Comparison of ENCODE assay signal across 14 cellular contexts in the genomic region with DNA sequence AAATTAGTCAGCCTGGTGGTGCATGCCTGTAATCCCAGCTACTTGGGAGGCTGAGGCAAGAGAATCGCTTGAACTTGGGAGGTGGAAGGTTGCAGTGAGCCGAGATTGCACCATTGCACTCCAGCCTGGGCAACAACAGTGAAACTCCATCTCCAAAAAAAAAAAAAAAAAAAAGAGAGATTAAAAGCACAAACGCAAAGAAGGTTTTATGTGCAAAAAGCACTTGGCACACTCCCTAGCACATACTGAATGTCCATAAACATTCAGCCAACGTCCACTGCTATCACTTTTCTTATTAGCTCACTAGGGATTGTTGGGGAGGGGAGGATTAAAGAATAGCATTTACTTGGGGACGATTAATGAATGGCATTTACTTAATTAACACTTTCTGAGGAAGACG. TPM values are rescaled to one million over a fixed set of nuclear protein-coding genes. Genes with fewer than 3 reads are reported as not detected.
A peak's percentile ranks its signal among the peaks of the same experiment; 100 is the strongest.
DNase-seq lines count a peak whose midpoint lies in the region; ATAC-seq and TF ChIP-seq lines count a peak whose summit lies in the region.
"Not testable (repeated sequence)": the region's sequence is repeated elsewhere in the genome, so short reads cannot be mapped to it uniquely, and the experiment has no call there.
"Had no signal": no experiment of that assay in that cellular context is flagged by ENCODE, and none has a peak within 500 bp of the region (broad histone marks: within the 10 kb centered on the region; RNA-seq: fewer than 3 reads in every experiment).

No MANE protein-coding gene starts in this region.

- 26% methylated on average over 6 of the region's 6 CpGs for WGBS in prostate gland
- 33 to 45% methylated on average over 6 of the region's 6 CpGs for WGBS in upper lobe of left lung, 2 donors

- not testable (repeated sequence) for H3K4me3 ChIP-seq in Peyer's patch, prostate gland, upper lobe of left lung
- H3K4me3 ChIP-seq in duodenal mucosa (ENCODE audit: low read depth in 1 of 2, low read length in 2 of 2) (peak overlapping the region in 1 of 2 donors; percentile 41), muscle layer of duodenum (ENCODE audit: low read depth in 1 of 2, low read length in 2 of 2) (peak overlapping the region in 1 of 2 donors; percentile 12)

- ATAC-seq in Right ventricle myocardium inferior: peak; percentile 9
- peak; percentile 4 for ATAC-seq in left lobe of liver
- ATAC-seq in upper lobe of left lung (ENCODE audit: low FRiP score in 2 of 2): not testable (repeated sequence)

- H3K27me3 ChIP-seq in Peyer's patch; duodenal mucosa (ENCODE audit: control insufficient read depth in 1 of 2, insufficient read depth in 2 of 2, low read length in 2 of 2); muscle layer of duodenum (ENCODE audit: low read depth, low read length); prostate gland (replicated peaks; ENCODE audit: insufficient read depth); upper lobe of left lung: not testable (repeated sequence)

- H3K9me3 ChIP-seq in Peyer's patch; duodenal mucosa (ENCODE audit: control insufficient read depth in 1 of 2, low read length in 2 of 2); muscle layer of duodenum (ENCODE audit: control insufficient read depth in 1 of 2, low read length in 2 of 2); prostate gland; upper lobe of left lung: not testable (repeated sequence)

- peak overlapping the region; percentile 11 to 27 for H3K9ac ChIP-seq in duodenal mucosa (ENCODE audit: low read depth in 1 of 2, low read length in 2 of 2)

- not testable (repeated sequence) for TF ChIP-seq EP300 in upper lobe of left lung (IDR thresholded peaks at IDR 0.05)

- not testable (repeated sequence) for TF ChIP-seq POLR2A in Peyer's patch (IDR thresholded peaks at IDR 0.05); prostate gland (IDR thresholded peaks at IDR 0.05); upper lobe of left lung (IDR thresholded peaks at IDR 0.05)

- TF ChIP-seq CTCF in C4-2B (conservative IDR thresholded peaks at IDR 0.05); Peyer's patch (IDR thresholded peaks at IDR 0.05); prostate gland (IDR thresholded peaks at IDR 0.05); upper lobe of left lung (IDR thresholded peaks at IDR 0.05): not testable (repeated sequence)

- not testable (repeated sequence) for DNase-seq in Peyer's patch; Right ventricle myocardium inferior (ENCODE audit: missing footprints); left lobe of liver (ENCODE audit: low spot score); prostate gland (ENCODE audit: low spot score); upper lobe of left lung

- intact Hi-C loops in Right ventricle myocardium inferior (cut with DNase I); prostate gland (cut with DNase I): not testable (repeated sequence)

- peak overlapping the region; percentile 100 for H3K27ac ChIP-seq in C4-2B
- H3K27ac ChIP-seq in Peyer's patch: peak overlapping the region in 3 of 4 donors; percentile 13 to 68 (median 57)
- H3K27ac ChIP-seq in duodenal mucosa (ENCODE audit: low read depth, low read length): not testable (repeated sequence)
- H3K27ac ChIP-seq in muscle layer of duodenum (ENCODE audit: low read length): peak overlapping the region; percentile 52
- H3K27ac ChIP-seq in prostate gland: peak overlapping the region; percentile 76 to 83
- H3K27ac ChIP-seq in upper lobe of left lung: peak overlapping the region; percentile 55 to 96 (median 88)

- H3K36me3 ChIP-seq in Peyer's patch; muscle layer of duodenum (ENCODE audit: control insufficient read depth in 1 of 2, insufficient read depth in 2 of 2, low read length in 2 of 2); prostate gland; upper lobe of left lung: not testable (repeated sequence)
- peaks cover 0 to 13% of the 10 kb centered on the region in 2 donors for H3K36me3 ChIP-seq in duodenal mucosa (ENCODE audit: control insufficient read depth in 1 of 2, insufficient read depth in 2 of 2, low read length in 2 of 2)

- H3K4me1 ChIP-seq in Peyer's patch (peaks cover 0 to 47% (median 7%) of the 10 kb centered on the region in 4 donors), duodenal mucosa (ENCODE audit: control insufficient read depth in 1 of 2, insufficient read depth in 2 of 2, low read length in 2 of 2) (peaks cover 58 to 59% of the 10 kb centered on the region in 2 donors), muscle layer of duodenum (ENCODE audit: control insufficient read depth in 1 of 2, insufficient read depth in 2 of 2, low read length in 2 of 2) (peaks cover 34 to 46% of the 10 kb centered on the region in 2 donors), prostate gland (replicated peaks) (peaks cover 14% of the 10 kb centered on the region), upper lobe of left lung (peaks cover 65 to 84% (median 74%) of the 10 kb centered on the region in 4 donors)

RNA-seq across cellular contexts. Expression of a gene that starts 7.7 kb away (rescaled TPM):
- total RNA-seq in Peyer's patch (100 to 1,000 TPM; 171 to 732 (median 331) TPM), Right ventricle myocardium inferior (101 TPM), left lobe of liver (984 TPM), prostate gland (100 to 1,000 TPM in 1 of 2 donors, 10 to 100 TPM in 1; 76.6 to 144 TPM), upper lobe of left lung (100 to 1,000 TPM; 291 to 729 (median 637) TPM)

RNA-seq across cellular contexts. Expression of a gene that starts 31.6 kb away (rescaled TPM):
- total RNA-seq in Peyer's patch: not detected
- total RNA-seq in Right ventricle myocardium inferior: not detected
- not detected for total RNA-seq in left lobe of liver
- total RNA-seq in prostate gland: 1 to 10 TPM in 1 of 2 donors, not detected in 1; 4.7 TPM
- total RNA-seq in upper lobe of left lung: 1 to 10 TPM in 2 of 6 donors, under 1 TPM in 4; under 0.01 to 1.6 (median 0.22) TPM
- total RNA-seq: A172; activated CD4-positive, alpha-beta T cell treated with anti-CD3 and anti-CD28 coated beads for 36 hours; activated CD8-positive, alpha-beta T cell treated with anti-CD3 and anti-CD28 coated beads for 36 hours; activated T-helper 1 cell treated with anti-CD3 and anti-CD28 coated beads, Interleukin-12 subunit alpha, Interleukin-12 subunit beta, Interleukin-2, Interleukin-4 antibody, amounts not matched to agents 30 ng/mL and 10 ng/mL and 1 ng/mL, durations not matched to agents 14 hours and 24 hours and 36 hours; Caco-2; endothelial cell of umbilical vein had no signal
